ENCODE assay signal across 8 cellular contexts in genomic region chr18:43587538-43588153, GRCh38.
DNase-seq lines count a peak whose midpoint lies in the region; ATAC-seq and TF ChIP-seq lines count a peak whose summit lies in the region.

No MANE protein-coding gene starts in this region.

- TF ChIP-seq CTCF in coronary artery (IDR thresholded peaks at IDR 0.05) (peak; percentile 51), lower lobe of right lung (IDR thresholded peaks at IDR 0.05) (peak; percentile 61)

- H3K27me3 ChIP-seq in ACC112 (ENCODE audit: insufficient read depth, low read length) = no peaks in the 10 kb centered on the region
- H3K27me3 ChIP-seq in lower lobe of right lung (ENCODE audit: low read depth) = no peaks in the 10 kb centered on the region

- DNase-seq in NCI-H460 (ENCODE audit: extremely low read depth, low read depth) (peak; percentile 46), coronary artery (ENCODE audit: low spot score) (no peak), lower lobe of right lung (no peak), mesenteric fat pad (ENCODE audit: low spot score) (no peak), COLO668 (lab: John Stamatoyannopoulos, UW; ENCODE audit: unreplicated experiment) (no peak)

- H3K9me3 ChIP-seq in lower lobe of right lung = no peaks in the 10 kb centered on the region

- H3K4me3 ChIP-seq in ACC112 (ENCODE audit: low read depth, low read length) (no peak overlapping the region), coronary artery (no peak overlapping the region), lower lobe of right lung (no peak overlapping the region)

- H3K4me1 ChIP-seq in ACC112 (ENCODE audit: control insufficient read depth, insufficient read depth, low read length, unreplicated experiment) (no peaks in the 10 kb centered on the region), lower lobe of right lung (no peaks in the 10 kb centered on the region)

- peak; percentile 71 for ATAC-seq in GM18498 (IDR thresholded peaks at IDR 0.05; ENCODE audit: unreplicated experiment)
- peak; percentile 62 for ATAC-seq in HG03135 (IDR thresholded peaks at IDR 0.05; ENCODE audit: unreplicated experiment)
- peak; percentile 37 to 58 for ATAC-seq in lower lobe of right lung

- H3K27ac ChIP-seq in ACC112 (ENCODE audit: low read depth, low read length) (no peak overlapping the region), coronary artery (no peak overlapping the region), lower lobe of right lung (no peak overlapping the region)

- H2AFZ ChIP-seq in ACC112 (ENCODE audit: low read length, unreplicated experiment) = peak overlapping the region; percentile 21

- no peaks in the 10 kb centered on the region for H3K36me3 ChIP-seq in ACC112 (ENCODE audit: insufficient read depth, low read length)
- no peaks in the 10 kb centered on the region for H3K36me3 ChIP-seq in lower lobe of right lung

- intact Hi-C loops in lower lobe of right lung (cut with DNase I) = no loop called here

- no peaks in the 10 kb centered on the region for H3K79me2 ChIP-seq in ACC112 (ENCODE audit: control insufficient read depth, insufficient read depth, low read length, unreplicated experiment)
